13 cellular contexts compared by ENCODE assay signal in the genomic region with DNA sequence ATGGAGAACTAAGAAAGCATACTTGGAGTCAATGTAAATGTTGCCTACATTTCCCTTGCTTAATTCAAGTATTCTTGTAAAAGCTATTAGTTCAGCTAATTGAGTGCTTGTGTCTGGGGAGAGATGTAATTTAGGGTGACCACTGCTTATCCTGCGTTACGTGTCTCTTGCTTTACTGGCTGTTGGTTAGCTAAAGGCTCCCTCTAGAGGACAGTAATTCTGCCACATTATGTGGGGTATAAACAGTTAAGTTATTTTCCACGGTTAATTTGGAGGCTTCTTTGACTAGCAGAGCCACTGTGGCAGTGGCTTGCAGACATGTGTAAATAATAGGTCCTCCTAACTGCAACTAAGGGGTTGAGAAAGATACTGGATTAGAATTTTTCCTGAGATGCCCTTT. TPM values are rescaled to one million over a fixed set of nuclear protein-coding genes. Genes with fewer than 3 reads are reported as not detected.
A peak's percentile ranks its signal among the peaks of the same experiment; 100 is the strongest.
DNase-seq lines count a peak whose midpoint lies in the region; ATAC-seq, FAIRE-seq and TF ChIP-seq lines count a peak whose summit lies in the region.
"Had no signal": no experiment of that assay in that cellular context is flagged by ENCODE, and none has a peak within 500 bp of the region (broad histone marks: within the 10 kb centered on the region; RNA-seq: fewer than 3 reads in every experiment).

No MANE protein-coding gene starts in this region.

- H3K27ac ChIP-seq in C4-2B = no peak overlapping the region
- H3K27ac ChIP-seq in SU-DHL-6 (ENCODE audit: low read depth, low read length) = no peak overlapping the region
- no peak overlapping the region for H3K27ac ChIP-seq in keratinocyte (ENCODE audit: control insufficient read depth, insufficient read depth, low read length)

- H3K4me2 ChIP-seq in SU-DHL-6 (ENCODE audit: low read depth, low read length, poor library complexity, severe bottlenecking) = no peak overlapping the region
- H3K4me2 ChIP-seq in keratinocyte (ENCODE audit: control insufficient read depth, extremely low read depth, insufficient read depth, low read depth, low read length) = no peak overlapping the region

- H2AFZ ChIP-seq in SU-DHL-6 (ENCODE audit: low read depth, low read length, severe bottlenecking) (no peak overlapping the region), keratinocyte (ENCODE audit: control insufficient read depth, low read length) (no peak overlapping the region)

- no peaks in the 10 kb centered on the region for H3K4me1 ChIP-seq in keratinocyte (ENCODE audit: control insufficient read depth, extremely low read depth, insufficient read depth, low read length)

- intact Hi-C loops in head of caudate nucleus (cut with DNase I) = no loop called here

- H3K27me3 ChIP-seq in SU-DHL-6 (ENCODE audit: low read length) (no peaks in the 10 kb centered on the region), keratinocyte (ENCODE audit: control insufficient read depth, extremely low read depth, insufficient read depth, low read length) (no peaks in the 10 kb centered on the region)

- no peaks in the 10 kb centered on the region for H3K9me2 ChIP-seq in SU-DHL-6 (replicated peaks; ENCODE audit: insufficient read depth, low read length)

- H3K9me3 ChIP-seq in SU-DHL-6 (ENCODE audit: insufficient read depth, low read length) (peaks cover 37% of the 10 kb centered on the region), keratinocyte (ENCODE audit: control insufficient read depth, low read depth, low read length) (peaks cover 2% of the 10 kb centered on the region)

- no peak for FAIRE-seq in keratinocyte (lab: Jason Lieb, UNC)

- peak; percentile 59 for TF ChIP-seq CTCF in C4-2B (conservative IDR thresholded peaks at IDR 0.05)
- TF ChIP-seq CTCF in SU-DHL-6 (IDR thresholded peaks at IDR 0.05; ENCODE audit: insufficient read depth, low read length, poor library complexity, severe bottlenecking) = peak; percentile 19
- TF ChIP-seq CTCF in keratinocyte (optimal IDR thresholded peaks at IDR 0.05 in 1 of 3, IDR thresholded peaks at IDR 0.05 in 1 of 3, conservative IDR thresholded peaks at IDR 0.05 in 1 of 3; ENCODE audit: extremely low read depth in 1 of 3, insufficient read depth in 2 of 3, low read length in 3 of 3) = peak; percentile 25 to 51 (median 33)
- TF ChIP-seq CTCF in endothelial cell (IDR thresholded peaks at IDR 0.05; ENCODE audit: unreplicated experiment) = no peak

- H3K9ac ChIP-seq in SU-DHL-6 (ENCODE audit: low read length) = no peak overlapping the region
- H3K9ac ChIP-seq in keratinocyte (ENCODE audit: control insufficient read depth, extremely low read depth, insufficient read depth, low read length) = no peak overlapping the region

- DNase-seq in HEK293T (ENCODE audit: extremely low spot score) (peak; percentile 44), keratinocyte (ENCODE audit: low read depth, low spot score) (no peak), endothelial cell (ENCODE audit: low spot score) (no peak), head of caudate nucleus (no peak), HCEC 1CT (no peak)
- DNase-seq: activated CD4-positive, alpha-beta T cell treated with anti-CD3 and anti-CD28 coated beads for 1 hour; NCI-H1048 had no signal

- CTCF ChIA-PET in HEK293T (lab: Yijun Ruan, JAX) = interaction anchor here (0.5 to 2.4 kb wide), 9 partner anchors 9 to 711 kb away, joined by 3 to 10 read pairs (median 4); partner anchors contain the start of gene NPY1R

- no peaks in the 10 kb centered on the region for H3F3A ChIP-seq in SU-DHL-6 (ENCODE audit: insufficient read depth)

- H4K20me1 ChIP-seq in SU-DHL-6 (ENCODE audit: low read depth, low read length) (no peaks in the 10 kb centered on the region), keratinocyte (ENCODE audit: control insufficient read depth, extremely low read depth, insufficient read depth, low read length) (no peaks in the 10 kb centered on the region)

- H3K36me3 Mint-ChIP-seq in endothelial cell (ENCODE audit: low read depth, unreplicated experiment) = peaks cover 13% of the 10 kb centered on the region

- POLR2A ChIA-PET in HEK293T (lab: Yijun Ruan, JAX) = no interaction called here

- H3K4me3 ChIP-seq in SU-DHL-6 (ENCODE audit: insufficient read depth, low read length, poor library complexity, severe bottlenecking) (no peak overlapping the region), keratinocyte (ENCODE audit: control insufficient read depth in 2 of 3, extremely low read depth in 1 of 3, insufficient read depth in 2 of 3, low read depth in 1 of 3, low read length in 3 of 3) (no peak overlapping the region)

- peaks cover 10% of the 10 kb centered on the region for H3K4me1 Mint-ChIP-seq in endothelial cell (ENCODE audit: unreplicated experiment)
- H3K4me1 Mint-ChIP-seq: nephron had no signal

- dilution Hi-C loops in keratinocyte (cut with MboI; ENCODE audit: extremely low pct_ligation_motif_present, low sequenced_read_pairs) = no loop called here

- no peak overlapping the region for H3K4me3 Mint-ChIP-seq in endothelial cell (ENCODE audit: unreplicated experiment)
- H3K4me3 Mint-ChIP-seq: dendritic cell treated with granulocyte-macrophage colony-stimulating factor and Interleukin-4, amounts not matched to agents 40 ng/mL and 50 ng/mL, for 4 days; nephron; stimulated activated naive CD8-positive, alpha-beta T cell treated with anti-CD3 and anti-CD28 coated beads, Interleukin-15, Interleukin-2, amounts not matched to agents 100 ng/mL and 50 ng/mL, for 24 hours had no signal

- H3K79me2 ChIP-seq in SU-DHL-6 (ENCODE audit: insufficient read depth, low read length) = no peaks in the 10 kb centered on the region
- H3K79me2 ChIP-seq in keratinocyte (ENCODE audit: control insufficient read depth, insufficient read depth, low read length) = no peaks in the 10 kb centered on the region

- ATAC-seq in HG02610 (IDR thresholded peaks at IDR 0.05; ENCODE audit: unreplicated experiment) = no peak

- peaks cover 20% of the 10 kb centered on the region for H3K9me3 Mint-ChIP-seq in endothelial cell (ENCODE audit: unreplicated experiment)

- no peaks in the 10 kb centered on the region for H3K27me3 Mint-ChIP-seq in endothelial cell (ENCODE audit: unreplicated experiment)
- H3K27me3 Mint-ChIP-seq: dendritic cell treated with granulocyte-macrophage colony-stimulating factor and Interleukin-4, amounts not matched to agents 40 ng/mL and 50 ng/mL, for 4 days had no signal

- H3K36me3 ChIP-seq in SU-DHL-6 (ENCODE audit: low read length) = no peaks in the 10 kb centered on the region
- no peaks in the 10 kb centered on the region for H3K36me3 ChIP-seq in keratinocyte (ENCODE audit: control insufficient read depth in 2 of 2, extremely low read depth in 1 of 2, insufficient read depth in 2 of 2, low read length in 2 of 2)

- H3K27ac Mint-ChIP-seq in endothelial cell (ENCODE audit: unreplicated experiment) = no peak overlapping the region
- H3K27ac Mint-ChIP-seq: dendritic cell treated with granulocyte-macrophage colony-stimulating factor and Interleukin-4, amounts not matched to agents 40 ng/mL and 50 ng/mL, for 4 days; nephron; stimulated activated naive CD8-positive, alpha-beta T cell treated with anti-CD3 and anti-CD28 coated beads, Interleukin-15, Interleukin-2, amounts not matched to agents 100 ng/mL and 50 ng/mL, for 24 hours had no signal

- H3K9me1 ChIP-seq in keratinocyte (ENCODE audit: control insufficient read depth, extremely low read depth, insufficient read depth, low read length) = no peaks in the 10 kb centered on the region

TF ChIP-seq in HEK293T, 16 proteins besides CTCF, POLR2A, EP300 and RAD21:
- TF ChIP-seq ZNF384 (IDR thresholded peaks at IDR 0.05) = no peak
- no peak for TF ChIP-seq ELF4 (IDR thresholded peaks at IDR 0.05)
- TF ChIP-seq SUZ12 (IDR thresholded peaks at IDR 0.05) = no peak
- no peak for TF ChIP-seq FOXM1 (IDR thresholded peaks at IDR 0.05; ENCODE audit: borderline replicate concordance)

RNA-seq across cellular contexts. Expression of gene NAF1, which starts 25.3 kb away (rescaled TPM):
- polyA plus RNA-seq in keratinocyte = 4.4 to 7.6 TPM (median 5.7 TPM) in 3 replicates
- 8.3 TPM for polyA plus RNA-seq in keratinocyte (2011; ENCODE audit: low read depth)
- polyA plus RNA-seq in keratinocyte (2011; cell fraction: cytosol; rRNA removed) = 4.6 and 7.4 TPM in 2 replicates
- polyA plus RNA-seq in keratinocyte (2011; cell fraction: nucleus; rRNA removed) = 8.9 and 10.1 TPM in 2 replicates
- polyA plus RNA-seq in keratinocyte (2012; ENCODE audit: low replicate concordance) = 7.6 and 8.2 TPM in 2 replicates
- polyA minus RNA-seq in keratinocyte = 2.0 to 6.0 TPM (median 3.2 TPM) in 3 replicates
- polyA minus RNA-seq in keratinocyte (2011; cell fraction: cytosol; rRNA and poly(A)+ RNA removed) = 7.7 TPM
- 11.6 and 14.5 TPM in 2 replicates for polyA minus RNA-seq in keratinocyte (2011; cell fraction: nucleus; rRNA and poly(A)+ RNA removed)
- 14.8 TPM for total RNA-seq in endothelial cell (ENCODE audit: unreplicated experiment)
